In genomic region chr3:1798711-1799410, GRCh38 we compare ENCODE assay signal across 20 cellular contexts.
"Had no signal": no experiment of that assay in that cellular context is flagged by ENCODE, and none has a peak within 500 bp of the region (broad histone marks: within the 10 kb centered on the region; RNA-seq: fewer than 3 reads in every experiment).

No MANE protein-coding gene starts in this region.

- H3K9me3 ChIP-seq: body of pancreas, gastroesophageal sphincter had no signal

- H3K27ac Mint-ChIP-seq: activated B cell treated with CpG ODN at 0.5 μM for 24 hours; activated naive CD4-positive, alpha-beta T cell treated with anti-CD3 and anti-CD28 coated beads for 36 hours; activated naive CD8-positive, alpha-beta T cell treated with anti-CD3 and anti-CD28 coated beads, Interleukin-2, amount 50 U/mL, for 24 hours; natural killer cell treated with Interleukin-12 subunit alpha and Interleukin-12 subunit beta and Interleukin-15 and Interleukin-18, amount 100 ng/mL, for 72 hours; progenitor cell of endocrine pancreas; T-helper 17 cell had no signal

- H3K4me1 Mint-ChIP-seq: activated B cell treated with CpG ODN at 0.5 μM for 24 hours; activated naive CD8-positive, alpha-beta T cell treated with anti-CD3 and anti-CD28 coated beads, Interleukin-2, amount 50 U/mL, for 24 hours; T-helper 17 cell had no signal

- H3K27me3 Mint-ChIP-seq: activated B cell treated with CpG ODN at 0.5 μM for 24 hours; activated naive CD8-positive, alpha-beta T cell treated with anti-CD3 and anti-CD28 coated beads, Interleukin-2, amount 50 U/mL, for 24 hours; natural killer cell treated with Interleukin-12 subunit alpha and Interleukin-12 subunit beta and Interleukin-15 and Interleukin-18, amount 100 ng/mL, for 72 hours; progenitor cell of endocrine pancreas; T-helper 17 cell had no signal

- H3K27me3 ChIP-seq: body of pancreas, cardiac muscle cell, gastroesophageal sphincter, heart right ventricle, spleen had no signal

- ATAC-seq: activated naive CD8-positive, alpha-beta T cell treated with anti-CD3 and anti-CD28 coated beads, Interleukin-2, amount 50 U/mL, for 24 hours; body of pancreas; gastroesophageal sphincter; heart right ventricle; left ventricle myocardium superior; natural killer cell treated with Interleukin-12 subunit alpha and Interleukin-12 subunit beta and Interleukin-15 and Interleukin-18, amount 100 ng/mL, for 72 hours; T-helper 17 cell had no signal

- H3K4me1 ChIP-seq: body of pancreas, gastroesophageal sphincter, heart right ventricle, spleen had no signal

- H3K4me3 ChIP-seq: body of pancreas, cardiac muscle cell, gastroesophageal sphincter, heart right ventricle, spleen had no signal

- H3K4me3 Mint-ChIP-seq: activated B cell treated with CpG ODN at 0.5 μM for 24 hours; activated naive CD4-positive, alpha-beta T cell treated with anti-CD3 and anti-CD28 coated beads for 36 hours; activated naive CD8-positive, alpha-beta T cell treated with anti-CD3 and anti-CD28 coated beads, Interleukin-2, amount 50 U/mL, for 24 hours; natural killer cell treated with Interleukin-12 subunit alpha and Interleukin-12 subunit beta and Interleukin-15 and Interleukin-18, amount 100 ng/mL, for 72 hours; T-helper 17 cell had no signal

- H3K36me3 Mint-ChIP-seq: natural killer cell treated with Interleukin-12 subunit alpha and Interleukin-12 subunit beta and Interleukin-15 and Interleukin-18, amount 100 ng/mL, for 72 hours had no signal

- H3K36me3 ChIP-seq: cardiac muscle cell, gastroesophageal sphincter, heart right ventricle, spleen had no signal

- H3K27ac ChIP-seq: body of pancreas, cardiac muscle cell, epithelial cell of prostate, gastroesophageal sphincter, heart right ventricle, spleen had no signal

- DNase-seq: activated B cell treated with CpG ODN at 0.5 μM for 24 hours; activated CD4-positive, alpha-beta T cell treated with anti-CD3 and anti-CD28 coated beads for 4 hours; activated CD4-positive, alpha-beta T cell treated with anti-CD3 and anti-CD28 coated beads, Interleukin-2, amount 50 U/mL, for 48 hours; activated naive CD4-positive, alpha-beta T cell treated with anti-CD3 and anti-CD28 coated beads for 36 hours; activated naive CD8-positive, alpha-beta T cell treated with anti-CD3 and anti-CD28 coated beads, Interleukin-2, amount 50 U/mL, for 24 hours; activated T-cell treated with anti-CD3 and anti-CD28 coated beads, Interleukin-2, amount 50 U/mL, for 48 hours; body of pancreas; cortex of kidney; heart right ventricle; islet precursor cell; left ventricle myocardium superior; spleen; stimulated activated CD4-positive, alpha-beta T cell treated with anti-CD3 and anti-CD28 coated beads, Interleukin-4, amount 100 ng/mL, for 1 hour; stimulated activated naive CD4-positive, alpha-beta T cell treated with Interleukin-2 at 50 U/mL for 16 hours; T-helper 17 cell had no signal
